Comparison of ENCODE assay signal across 1 cellular context in the genomic region with DNA sequence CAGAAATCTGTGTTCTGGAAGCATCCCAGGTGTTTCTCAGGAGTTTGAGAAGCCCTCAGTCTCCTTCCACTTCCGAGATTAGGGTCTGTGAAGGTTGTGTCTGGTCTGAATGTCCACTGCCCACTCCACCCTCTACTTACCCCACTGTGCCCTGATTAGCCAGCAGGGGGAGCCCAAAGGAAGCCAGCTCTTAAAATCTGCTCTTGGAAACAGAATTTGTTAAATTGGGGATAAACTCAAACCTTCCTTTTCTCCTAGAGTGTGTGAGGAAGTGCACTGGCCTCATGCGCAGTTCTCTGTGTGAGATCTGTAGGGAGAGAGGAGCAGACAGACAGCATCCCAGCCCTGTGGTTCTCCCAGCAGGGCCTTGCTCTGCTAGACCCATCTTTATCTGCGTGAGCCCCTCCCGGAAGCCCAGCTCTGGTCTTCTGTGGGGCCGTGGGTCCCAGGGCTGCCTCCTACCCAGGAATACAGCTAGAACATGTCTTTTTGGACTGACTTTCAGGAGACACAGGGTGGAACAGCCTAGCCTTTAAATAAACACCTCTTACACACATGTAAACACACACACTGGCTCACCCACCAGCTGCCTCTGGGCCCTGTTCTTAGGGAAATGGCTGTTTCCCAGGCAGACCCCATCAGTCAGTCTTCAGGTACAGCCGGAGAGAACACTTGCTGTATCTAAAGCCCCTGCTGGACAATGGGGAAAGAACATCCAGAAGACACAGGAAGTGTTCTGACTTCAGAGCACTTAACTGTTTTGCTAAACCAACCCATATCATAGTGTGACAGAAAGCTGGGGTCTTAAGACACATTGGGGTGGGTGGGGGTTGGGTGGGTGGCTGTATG.
TF ChIP-seq lines count a peak whose summit lies in the region.

No MANE protein-coding gene starts in this region.

TF ChIP-seq in HepG2, 621 proteins besides CTCF, POLR2A, EP300 and RAD21 (continued from another document and continues in another):
- TF ChIP-seq, protein P1, sequence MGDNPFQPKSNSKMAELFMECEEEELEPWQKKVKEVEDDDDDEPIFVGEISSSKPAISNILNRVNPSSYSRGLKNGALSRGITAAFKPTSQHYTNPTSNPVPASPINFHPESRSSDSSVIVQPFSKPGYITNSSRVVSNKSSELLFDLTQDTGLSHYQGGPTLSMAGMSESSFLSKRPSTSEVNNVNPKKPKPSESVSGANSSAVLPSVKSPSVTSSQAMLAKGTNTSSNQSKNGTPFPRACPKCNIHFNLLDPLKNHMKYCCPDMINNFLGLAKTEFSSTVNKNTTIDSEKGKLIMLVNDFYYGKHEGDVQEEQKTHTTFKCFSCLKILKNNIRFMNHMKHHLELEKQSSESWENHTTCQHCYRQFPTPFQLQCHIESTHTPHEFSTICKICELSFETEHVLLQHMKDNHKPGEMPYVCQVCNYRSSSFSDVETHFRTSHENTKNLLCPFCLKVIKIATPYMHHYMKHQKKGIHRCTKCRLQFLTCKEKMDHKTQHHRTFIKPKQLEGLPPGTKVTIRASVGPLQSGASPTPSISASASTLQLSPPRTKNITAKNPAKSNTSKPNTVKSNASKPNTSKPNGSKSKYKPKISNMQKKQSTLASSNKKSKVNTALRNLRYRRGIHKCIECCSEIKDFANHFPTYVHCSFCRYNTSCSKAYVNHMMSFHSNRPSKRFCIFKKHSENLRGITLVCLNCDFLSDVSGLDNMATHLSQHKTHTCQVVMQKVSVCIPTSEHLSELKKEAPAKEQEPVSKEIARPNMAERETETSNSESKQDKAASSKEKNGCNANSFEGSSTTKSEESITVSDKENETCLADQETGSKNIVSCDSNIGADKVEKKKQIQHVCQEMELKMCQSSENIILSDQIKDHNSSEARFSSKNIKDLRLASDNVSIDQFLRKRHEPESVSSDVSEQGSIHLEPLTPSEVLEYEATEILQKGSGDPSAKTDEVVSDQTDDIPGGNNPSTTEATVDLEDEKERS (CRISPR knock-in tag; IDR thresholded peaks at IDR 0.05) = no peak
- TF ChIP-seq, protein P2, sequence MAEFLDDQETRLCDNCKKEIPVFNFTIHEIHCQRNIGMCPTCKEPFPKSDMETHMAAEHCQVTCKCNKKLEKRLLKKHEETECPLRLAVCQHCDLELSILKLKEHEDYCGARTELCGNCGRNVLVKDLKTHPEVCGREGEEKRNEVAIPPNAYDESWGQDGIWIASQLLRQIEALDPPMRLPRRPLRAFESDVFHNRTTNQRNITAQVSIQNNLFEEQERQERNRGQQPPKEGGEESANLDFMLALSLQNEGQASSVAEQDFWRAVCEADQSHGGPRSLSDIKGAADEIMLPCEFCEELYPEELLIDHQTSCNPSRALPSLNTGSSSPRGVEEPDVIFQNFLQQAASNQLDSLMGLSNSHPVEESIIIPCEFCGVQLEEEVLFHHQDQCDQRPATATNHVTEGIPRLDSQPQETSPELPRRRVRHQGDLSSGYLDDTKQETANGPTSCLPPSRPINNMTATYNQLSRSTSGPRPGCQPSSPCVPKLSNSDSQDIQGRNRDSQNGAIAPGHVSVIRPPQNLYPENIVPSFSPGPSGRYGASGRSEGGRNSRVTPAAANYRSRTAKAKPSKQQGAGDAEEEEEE (CRISPR knock-in tag; IDR thresholded peaks at IDR 0.05; ENCODE audit: borderline replicate concordance) = no peak
- TF ChIP-seq ZBTB2 (CRISPR knock-in tag; IDR thresholded peaks at IDR 0.05; ENCODE audit: low read depth) (no peak), KDM5B (CRISPR knock-in tag; IDR thresholded peaks at IDR 0.05; ENCODE audit: borderline replicate concordance) (no peak), ZNF407 (CRISPR knock-in tag; IDR thresholded peaks at IDR 0.05; ENCODE audit: not compliant biosample characterization) (no peak), HNF1B (CRISPR knock-in tag; IDR thresholded peaks at IDR 0.05) (no peak), ZSCAN31 (CRISPR knock-in tag; IDR thresholded peaks at IDR 0.05; ENCODE audit: low read depth) (no peak), ZNF770 (CRISPR knock-in tag; IDR thresholded peaks at IDR 0.05) (no peak), ZNF766 (CRISPR knock-in tag; IDR thresholded peaks at IDR 0.05; ENCODE audit: borderline replicate concordance) (0 out of 2 replicates have a peak, but pooled peaks have one; percentile 28), ZNF678 (CRISPR knock-in tag; IDR thresholded peaks at IDR 0.05) (no peak), ZNF142 (CRISPR knock-in tag; IDR thresholded peaks at IDR 0.05) (no peak; the same call in 1 of the 2 replicates), ZNF577 (CRISPR knock-in tag; IDR thresholded peaks at IDR 0.05; ENCODE audit: borderline replicate concordance, low read depth) (no peak), SALL2 (CRISPR knock-in tag; IDR thresholded peaks at IDR 0.05) (0 out of 2 replicates have a peak, but pooled peaks have one; percentile 25), BCL6 (CRISPR knock-in tag; IDR thresholded peaks at IDR 0.05) (no peak), ZNF367 (CRISPR knock-in tag; IDR thresholded peaks at IDR 0.05; ENCODE audit: borderline replicate concordance) (no peak)
- TF ChIP-seq, protein P3, sequence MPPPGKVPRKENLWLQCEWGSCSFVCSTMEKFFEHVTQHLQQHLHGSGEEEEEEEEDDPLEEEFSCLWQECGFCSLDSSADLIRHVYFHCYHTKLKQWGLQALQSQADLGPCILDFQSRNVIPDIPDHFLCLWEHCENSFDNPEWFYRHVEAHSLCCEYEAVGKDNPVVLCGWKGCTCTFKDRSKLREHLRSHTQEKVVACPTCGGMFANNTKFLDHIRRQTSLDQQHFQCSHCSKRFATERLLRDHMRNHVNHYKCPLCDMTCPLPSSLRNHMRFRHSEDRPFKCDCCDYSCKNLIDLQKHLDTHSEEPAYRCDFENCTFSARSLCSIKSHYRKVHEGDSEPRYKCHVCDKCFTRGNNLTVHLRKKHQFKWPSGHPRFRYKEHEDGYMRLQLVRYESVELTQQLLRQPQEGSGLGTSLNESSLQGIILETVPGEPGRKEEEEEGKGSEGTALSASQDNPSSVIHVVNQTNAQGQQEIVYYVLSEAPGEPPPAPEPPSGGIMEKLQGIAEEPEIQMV (CRISPR knock-in tag; IDR thresholded peaks at IDR 0.05; ENCODE audit: low read depth) = no peak
